In genomic region chr2:163735692-163736432, GRCh38 we compare ENCODE assay signal across 8 cellular contexts. TPM values are rescaled to one million over a fixed set of nuclear protein-coding genes. Genes with fewer than 3 reads are reported as not detected.
A peak's percentile ranks its signal among the peaks of the same experiment; 100 is the strongest.
DNase-seq lines count a peak whose midpoint lies in the region; ATAC-seq, FAIRE-seq and TF ChIP-seq lines count a peak whose summit lies in the region.

A gene with protein sequence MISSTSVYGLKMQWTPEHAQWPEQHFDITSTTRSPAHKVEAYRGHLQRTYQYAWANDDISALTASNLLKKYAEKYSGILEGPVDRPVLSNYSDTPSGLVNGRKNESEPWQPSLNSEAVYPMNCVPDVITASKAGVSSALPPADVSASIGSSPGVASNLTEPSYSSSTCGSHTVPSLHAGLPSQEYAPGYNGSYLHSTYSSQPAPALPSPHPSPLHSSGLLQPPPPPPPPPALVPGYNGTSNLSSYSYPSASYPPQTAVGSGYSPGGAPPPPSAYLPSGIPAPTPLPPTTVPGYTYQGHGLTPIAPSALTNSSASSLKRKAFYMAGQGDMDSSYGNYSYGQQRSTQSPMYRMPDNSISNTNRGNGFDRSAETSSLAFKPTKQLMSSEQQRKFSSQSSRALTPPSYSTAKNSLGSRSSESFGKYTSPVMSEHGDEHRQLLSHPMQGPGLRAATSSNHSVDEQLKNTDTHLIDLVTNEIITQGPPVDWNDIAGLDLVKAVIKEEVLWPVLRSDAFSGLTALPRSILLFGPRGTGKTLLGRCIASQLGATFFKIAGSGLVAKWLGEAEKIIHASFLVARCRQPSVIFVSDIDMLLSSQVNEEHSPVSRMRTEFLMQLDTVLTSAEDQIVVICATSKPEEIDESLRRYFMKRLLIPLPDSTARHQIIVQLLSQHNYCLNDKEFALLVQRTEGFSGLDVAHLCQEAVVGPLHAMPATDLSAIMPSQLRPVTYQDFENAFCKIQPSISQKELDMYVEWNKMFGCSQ (minus strand): TSS chr2:163736008. CDS start chr2:163734927, 1,081 bp downstream.

- peaks cover 7% of the 10 kb centered on the region for H3K27me3 Mint-ChIP-seq in progenitor cell of endocrine pancreas

- TF ChIP-seq POLR2A in GM12892 (IDR thresholded peaks at IDR 0.05; ENCODE audit: low read depth, low read length): no peak

- no peaks in the 10 kb centered on the region for H3K9me3 Mint-ChIP-seq in progenitor cell of endocrine pancreas (ENCODE audit: low read depth)

- no peak for TF ChIP-seq CTCF in progenitor cell of endocrine pancreas (IDR thresholded peaks at IDR 0.05; ENCODE audit: unreplicated experiment)

- FAIRE-seq in GM12892 (lab: Jason Lieb, UNC): no peak

- no peaks in the 10 kb centered on the region for H3K36me3 Mint-ChIP-seq in progenitor cell of endocrine pancreas (ENCODE audit: insufficient read depth)

- DNase-seq in ELR (ENCODE audit: low read depth) (peak; percentile 77), NCI-H2081 treated with DMSO at 0.1 percent for 48 hours (lab: John Stamatoyannopoulos, UW) (peak; percentile 75), astrocyte of the hippocampus (ENCODE audit: low read depth, low spot score) (peak; percentile 94), hepatic stellate cell (ENCODE audit: low spot score) (peak; percentile 77), progenitor cell of endocrine pancreas (ENCODE audit: low spot score, unreplicated experiment) (peak; percentile 45), GM12892 (ENCODE audit: insufficient read length) (no peak)
- DNase-seq in activated CD4-positive, alpha-beta T cell treated with anti-CD3 and anti-CD28 coated beads, Interleukin-2, amount 50 U/mL, for 1 hour: no peak

- H3K27ac Mint-ChIP-seq in progenitor cell of endocrine pancreas: peak within 1 kb of the TSS; percentile 98

- peak within 1 kb of the TSS; percentile 91 for H3K4me3 Mint-ChIP-seq in progenitor cell of endocrine pancreas (ENCODE audit: low read depth)

- peaks cover 43% of the 10 kb centered on the region for H3K4me1 Mint-ChIP-seq in progenitor cell of endocrine pancreas (ENCODE audit: low read depth)

- no peak for ATAC-seq in HG02623 (IDR thresholded peaks at IDR 0.05; ENCODE audit: unreplicated experiment)

RNA-seq across cellular contexts. Expression of the gene that starts here (rescaled TPM):
- total RNA-seq in progenitor cell of endocrine pancreas: 18.0 and 19.3 TPM in 2 replicates
- not detected for polyA plus RNA-seq in GM12892 (2012; ENCODE audit: missing spikeins)

Comparison
In these comparisons a context has a peak if more than half of its experiments do, and no peak if none do; other contexts are left out.
1. DNase-seq: peak in ELR (single experiment), NCI-H2081 treated with DMSO at 0.1 percent for 48 hours (single experiment), astrocyte of the hippocampus (single experiment), hepatic stellate cell (single experiment) and progenitor cell of endocrine pancreas (single experiment); none in GM12892 (single experiment) and activated CD4-positive, alpha-beta T cell treated with anti-CD3 and anti-CD28 coated beads, Interleukin-2, amount 50 U/mL, for 1 hour (single experiment).